11 cellular contexts compared by ENCODE assay signal in genomic region chr9:33029106-33029788, GRCh38. TPM values are rescaled to one million over a fixed set of nuclear protein-coding genes. Genes with fewer than 3 reads are reported as not detected.
A peak's percentile ranks its signal among the peaks of the same experiment; 100 is the strongest.
DNase-seq lines count a peak whose midpoint lies in the region; ATAC-seq and TF ChIP-seq lines count a peak whose summit lies in the region.
"Had no signal": no experiment of that assay in that cellular context is flagged by ENCODE, and none has a peak within 500 bp of the region (broad histone marks: within the 10 kb centered on the region; RNA-seq: fewer than 3 reads in every experiment).

No MANE protein-coding gene starts in this region.

- H3K4me3 ChIP-seq in DND-41 (ENCODE audit: low read depth in 1 of 2, low read length in 2 of 2) (peak overlapping the region in 1 of 2 experiments; percentile 82; a peak in 1 of 4 replicates), neutrophil (ENCODE audit: low read depth in 1 of 2, low read length in 1 of 2) (no peak overlapping the region)
- H3K4me3 ChIP-seq: cardiac muscle cell had no signal

- peak overlapping the region; percentile 83; the same call in 1 of the 2 replicates for H3K4me2 ChIP-seq in DND-41 (ENCODE audit: insufficient read depth, low read length)

- no peak for DNase-seq in DND-41
- peak; percentile 76 for DNase-seq in NOMO-1 treated with DMSO at 0.1 percent for 48 hours (lab: John Stamatoyannopoulos, UW; ENCODE audit: unreplicated experiment)
- no peak for DNase-seq in central memory CD8-positive, alpha-beta T cell (ENCODE audit: low spot score in 2 of 2)
- no peak for DNase-seq in immature natural killer cell
- no peak for DNase-seq in NCI-H526 treated with DMSO at 0.1 percent for 48 hours (lab: John Stamatoyannopoulos, UW)
- no peak for DNase-seq in NCI-H1417 (lab: John Stamatoyannopoulos, UW)
- DNase-seq: Kasumi-1; stimulated activated CD4-positive, alpha-beta T cell treated with anti-CD3 and anti-CD28 coated beads, Interleukin-1b, Interleukin-23, amount 100 ng/mL, for 48 hours had no signal

- peaks cover 53% of the 10 kb centered on the region for H3K4me1 ChIP-seq in DND-41 (ENCODE audit: insufficient read depth, low read length)
- peaks cover 38 to 40% of the 10 kb centered on the region in 2 experiments for H3K4me1 ChIP-seq in neutrophil (ENCODE audit: control insufficient read depth in 1 of 2, insufficient read depth in 1 of 2, low read depth in 1 of 2, low read length in 1 of 2)

- H3K27ac ChIP-seq in DND-41 (ENCODE audit: low read length) = no peak overlapping the region
- H3K27ac ChIP-seq in neutrophil = peak overlapping the region; percentile 56
- H3K27ac ChIP-seq: cardiac muscle cell had no signal

- H3K4me3 Mint-ChIP-seq in central memory CD8-positive, alpha-beta T cell = peak overlapping the region; percentile 23
- no peak overlapping the region for H3K4me3 Mint-ChIP-seq in immature natural killer cell

- H3K27me3 ChIP-seq in DND-41 (ENCODE audit: insufficient read depth, low read length, poor library complexity) (no peaks in the 10 kb centered on the region), neutrophil (no peaks in the 10 kb centered on the region)
- H3K27me3 ChIP-seq: cardiac muscle cell had no signal

- H3K9ac ChIP-seq in DND-41 (ENCODE audit: low read depth, low read length) = no peak overlapping the region

- H4K20me1 ChIP-seq in DND-41 (ENCODE audit: insufficient read depth, low read length) = peaks cover 78% of the 10 kb centered on the region

- peaks cover 89% of the 10 kb centered on the region for H3K36me3 Mint-ChIP-seq in central memory CD8-positive, alpha-beta T cell (ENCODE audit: insufficient read depth)
- H3K36me3 Mint-ChIP-seq in immature natural killer cell = peaks cover 17 to 38% (median 38%) of the 10 kb centered on the region in 3 donors

- H3K27me3 Mint-ChIP-seq in central memory CD8-positive, alpha-beta T cell = no peaks in the 10 kb centered on the region
- peaks cover 16 to 20% (median 17%) of the 10 kb centered on the region in 3 donors for H3K27me3 Mint-ChIP-seq in immature natural killer cell (ENCODE audit: low read depth in 3 of 3)

- H3K36me3 ChIP-seq in DND-41 (ENCODE audit: insufficient read depth, low read length) (peaks cover 87% of the 10 kb centered on the region), neutrophil (peaks cover 75% of the 10 kb centered on the region)

- H3K9me3 ChIP-seq in DND-41 (ENCODE audit: insufficient read depth, low read length, severe bottlenecking) (no peaks in the 10 kb centered on the region), neutrophil (no peaks in the 10 kb centered on the region)

- H2AFZ ChIP-seq in DND-41 (ENCODE audit: low read depth, low read length) = no peak overlapping the region

- peaks cover 99% of the 10 kb centered on the region for H3K79me2 ChIP-seq in DND-41 (ENCODE audit: insufficient read depth, low read length)

- H3K4me1 Mint-ChIP-seq in central memory CD8-positive, alpha-beta T cell = peaks cover 61% of the 10 kb centered on the region
- H3K4me1 Mint-ChIP-seq in immature natural killer cell = peaks cover 54 to 82% of the 10 kb centered on the region in 2 donors

- no peaks in the 10 kb centered on the region for H3K9me3 Mint-ChIP-seq in central memory CD8-positive, alpha-beta T cell
- no peaks in the 10 kb centered on the region for H3K9me3 Mint-ChIP-seq in immature natural killer cell

- ATAC-seq in DND-41 (ENCODE audit: insufficient read depth, low read depth) (no peak), HG03520 (IDR thresholded peaks at IDR 0.05; ENCODE audit: unreplicated experiment) (no peak)
- ATAC-seq in central memory CD8-positive, alpha-beta T cell (replicated peaks; ENCODE audit: extremely low read depth, poor library complexity, severe bottlenecking) = no peak

- peak overlapping the region; percentile 7 for H3K27ac Mint-ChIP-seq in central memory CD8-positive, alpha-beta T cell (ENCODE audit: low read depth)
- peak overlapping the region in 3 of 6 donors; percentile 5 to 70 (median 68) for H3K27ac Mint-ChIP-seq in immature natural killer cell

- TF ChIP-seq CTCF in DND-41 (IDR thresholded peaks at IDR 0.05; ENCODE audit: borderline replicate concordance, extremely low read depth, low read length, poor library complexity, severe bottlenecking) = no peak
- TF ChIP-seq CTCF in neutrophil (IDR thresholded peaks at IDR 0.05) = no peak

RNA-seq across cellular contexts. Expression of gene DNAJA1, which starts 4.2 kb away (rescaled TPM):
- polyA plus RNA-seq in immature natural killer cell = 100 to 1,000 TPM in 1 of 3 donors, 10 to 100 TPM in 2; 64.2 to 108 (median 95.2) TPM

RNA-seq across cellular contexts. Expression of gene APTX, which starts 27.8 kb away (rescaled TPM):
- polyA plus RNA-seq in immature natural killer cell = 10 to 100 TPM; 32.7 to 43.1 (median 33.8) TPM

RNA-seq across cellular contexts. Expression of gene SMU1, which starts 47.2 kb away (rescaled TPM):
- 10 to 100 TPM; 15.5 to 35.7 (median 22.5) TPM for polyA plus RNA-seq in immature natural killer cell
